In genomic region chr12:81332054-81332453, GRCh38 we compare ENCODE assay signal across 17 cellular contexts.
A peak's percentile ranks its signal among the peaks of the same experiment; 100 is the strongest.
DNase-seq lines count a peak whose midpoint lies in the region; ATAC-seq and TF ChIP-seq lines count a peak whose summit lies in the region.
"Had no signal": no experiment of that assay in that cellular context is flagged by ENCODE, and none has a peak within 500 bp of the region (broad histone marks: within the 10 kb centered on the region; RNA-seq: fewer than 3 reads in every experiment).

No MANE protein-coding gene starts in this region.

- DNase-seq in HT1080 (ENCODE audit: low read depth) (peak; percentile 82), NCI-H446 treated with DMSO at 0.1 percent for 48 hours (lab: John Stamatoyannopoulos, UW) (peak; percentile 39), retinal pigment epithelial cell (ENCODE audit: low read depth) (peak; percentile 54), tibial artery (no peak), NCI-H748 (lab: John Stamatoyannopoulos, UW; ENCODE audit: unreplicated experiment) (no peak)
- DNase-seq: activated CD4-positive, alpha-beta T cell treated with anti-CD3 and anti-CD28 coated beads, Interleukin-2, amount 10 ng/mL, durations not matched to agents 7 days and 5 days; AML-193; EL; HCEC 1CT; naive B cell; NCI-H1105 treated with DMSO at 0.1 percent for 48 hours; stimulated activated CD4-positive, alpha-beta T cell treated with anti-CD3 and anti-CD28 coated beads, Interleukin-12 subunit alpha, Interleukin-12 subunit beta, amount 100 ng/mL, for 4 hours had no signal

- TF ChIP-seq CTCF in retinal pigment epithelial cell (conservative IDR thresholded peaks at IDR 0.05; ENCODE audit: low read depth, low read length): no peak
- TF ChIP-seq CTCF in tibial artery (IDR thresholded peaks at IDR 0.05): no peak

- no peaks in the 10 kb centered on the region for H3K9me3 ChIP-seq in tibial artery
- H3K9me3 ChIP-seq: right atrium auricular region had no signal

- H3K27ac ChIP-seq in angular gyrus (ENCODE audit: low read depth, low read length) (peak overlapping the region; percentile 87), tibial artery (no peak overlapping the region)
- H3K27ac ChIP-seq: right atrium auricular region had no signal

- H3K27me3 ChIP-seq in tibial artery: no peaks in the 10 kb centered on the region
- H3K27me3 ChIP-seq: right atrium auricular region had no signal

- no peak overlapping the region for H3K4me3 ChIP-seq in retinal pigment epithelial cell (ENCODE audit: low read length)
- H3K4me3 ChIP-seq in tibial artery: no peak overlapping the region
- H3K4me3 ChIP-seq: right atrium auricular region had no signal

- no peaks in the 10 kb centered on the region for H3K4me1 ChIP-seq in tibial artery
- H3K4me1 ChIP-seq: right atrium auricular region had no signal

- intact Hi-C loops in tibial artery (cut with DNase I; ENCODE audit: low total_unique reads): no loop called here

- ATAC-seq in HG02798 (IDR thresholded peaks at IDR 0.05; ENCODE audit: poor library complexity, unreplicated experiment): no peak
- no peak for ATAC-seq in GM18502 (IDR thresholded peaks at IDR 0.05; ENCODE audit: poor library complexity, unreplicated experiment)
- ATAC-seq: Right ventricle myocardium inferior had no signal

- H3K36me3 ChIP-seq in tibial artery: no peaks in the 10 kb centered on the region
- H3K36me3 ChIP-seq: right atrium auricular region had no signal

Comparison
In these comparisons a context has a peak if more than half of its experiments do, and no peak if none do; other contexts are left out.
1. DNase-seq: peak in HT1080 (single experiment), NCI-H446 treated with DMSO at 0.1 percent for 48 hours (single experiment) and retinal pigment epithelial cell (single experiment); none in tibial artery (0 of 2) and NCI-H748 (single experiment).